ENCODE assay signal across 17 cellular contexts in genomic region chr17:17022011-17022800, GRCh38. TPM values are rescaled to one million over a fixed set of nuclear protein-coding genes. Genes with fewer than 3 reads are reported as not detected.
DNase-seq lines count a peak whose midpoint lies in the region; FAIRE-seq and TF ChIP-seq lines count a peak whose summit lies in the region.
"Had no signal": no experiment of that assay in that cellular context is flagged by ENCODE, and none has a peak within 500 bp of the region (broad histone marks: within the 10 kb centered on the region; RNA-seq: fewer than 3 reads in every experiment).

No MANE protein-coding gene starts in this region.

- no peak overlapping the region for H3K4me3 ChIP-seq in GM23248
- no peak overlapping the region for H3K4me3 ChIP-seq in liver (ENCODE audit: low read depth in 1 of 3, low read length in 3 of 3)
- no peak overlapping the region for H3K4me3 ChIP-seq in stomach
- H3K4me3 ChIP-seq: MG63, uterus had no signal

- H3F3A ChIP-seq in GM23248 (ENCODE audit: insufficient read depth) = peaks cover 19% of the 10 kb centered on the region

- no peak for FAIRE-seq in RCC 7860 (lab: Jason Lieb, UNC)
- FAIRE-seq: GM19239 had no signal

- in situ Hi-C loops in GM23248 (cut with MboI) = no loop called here

- H2AFZ ChIP-seq in GM23248 = no peak overlapping the region

- no peak overlapping the region for H3K4me2 ChIP-seq in GM23248 (ENCODE audit: unreplicated experiment)

- H3K4me1 ChIP-seq in GM23248 (ENCODE audit: insufficient read depth) = peaks cover 15% of the 10 kb centered on the region
- H3K4me1 ChIP-seq in liver (ENCODE audit: control insufficient read depth in 4 of 4, insufficient read depth in 4 of 4, low read length in 3 of 4) = no peaks in the 10 kb centered on the region
- H3K4me1 ChIP-seq in stomach = peaks cover 39 to 69% (median 62%) of the 10 kb centered on the region in 4 donors
- H3K4me1 ChIP-seq: uterus had no signal

- DNase-seq in GM23248 = no peak
- no peak for DNase-seq in stomach
- DNase-seq in RCC 7860 (ENCODE audit: low spot score) = no peak
- no peak for DNase-seq in epidermal melanocyte (ENCODE audit: insufficient read length, low spot score)
- no peak for DNase-seq in dedifferentiated amniotic fluid mesenchymal stem cell (ENCODE audit: extremely low spot score)
- no peak for DNase-seq in GF-D8 (lab: John Stamatoyannopoulos, UW)
- DNase-seq: activated CD4-positive, alpha-beta T cell treated with anti-CD3 and anti-CD28 coated beads for 4 hours; activated CD8-positive, alpha-beta memory T cell treated with anti-CD3 and anti-CD28 coated beads, Interleukin-2, amount 10 ng/mL, durations not matched to agents 7 days and 5 days; naive B cell; NCI-H146; NCI-H774; uterus had no signal

- H3K36me3 ChIP-seq in GM23248 (ENCODE audit: low read depth) (no peaks in the 10 kb centered on the region), liver (ENCODE audit: control insufficient read depth in 4 of 4, insufficient read depth in 3 of 4, low read depth in 1 of 4, low read length in 3 of 4) (no peaks in the 10 kb centered on the region), stomach (no peaks in the 10 kb centered on the region)
- H3K36me3 ChIP-seq: MG63, uterus had no signal

- no peak for TF ChIP-seq RAD21 in liver (IDR thresholded peaks at IDR 0.05)

- intact Hi-C loops in stomach (cut with DNase I; ENCODE audit: low total_unique reads) = no loop called here

- H3K9me3 ChIP-seq in GM23248 (ENCODE audit: low read depth) (no peaks in the 10 kb centered on the region), liver (ENCODE audit: control insufficient read depth in 4 of 4, low read length in 3 of 4) (no peaks in the 10 kb centered on the region), stomach (no peaks in the 10 kb centered on the region)
- H3K9me3 ChIP-seq: MG63, uterus had no signal

- no peaks in the 10 kb centered on the region for H4K20me1 ChIP-seq in GM23248 (ENCODE audit: insufficient read depth)

- H3K79me2 ChIP-seq in GM23248 (ENCODE audit: insufficient read depth) = no peaks in the 10 kb centered on the region

- H3K9me2 ChIP-seq in GM23248 (ENCODE audit: insufficient read depth) = no peaks in the 10 kb centered on the region

- 98% methylated on average over 9 of the region's 9 CpGs for WGBS in GM23248 (ENCODE audit: low coverage in 1 of 2, low lambda C conversion rate in 2 of 2, missing lambda C conversion rate in 2 of 2), 2 experiments
- WGBS in liver = 96% methylated on average over 9 of the region's 9 CpGs
- WGBS in stomach, 5 donors = 93 to 98% (median 96%) methylated on average over 5 to 9 of the region's 9 CpGs

- H3K27me3 ChIP-seq in GM23248 (replicated peaks; ENCODE audit: insufficient read depth) (no peaks in the 10 kb centered on the region), liver (ENCODE audit: control insufficient read depth in 4 of 4, insufficient read depth in 4 of 4, low read length in 3 of 4) (no peaks in the 10 kb centered on the region), stomach (no peaks in the 10 kb centered on the region)
- H3K27me3 ChIP-seq: MG63, uterus had no signal

- H3K9ac ChIP-seq in GM23248 = peak overlapping the region; percentile 51
- no peak overlapping the region for H3K9ac ChIP-seq in liver (ENCODE audit: low read depth in 1 of 2, low read length in 2 of 2)

- no peak for TF ChIP-seq CTCF in liver (IDR thresholded peaks at IDR 0.05; ENCODE audit: low read depth, low read length, missing input control)
- TF ChIP-seq CTCF in stomach (IDR thresholded peaks at IDR 0.05) = no peak

- no peak for TF ChIP-seq POLR2A in stomach (IDR thresholded peaks at IDR 0.05)

- H3K27ac ChIP-seq in GM23248 (peak overlapping the region; percentile 75), angular gyrus (ENCODE audit: low read depth, low read length) (peak overlapping the region; percentile 46), liver (ENCODE audit: low read depth in 1 of 2, low read length in 2 of 2) (peak overlapping the region; percentile 28 to 46), stomach (peak overlapping the region; percentile 81 to 83 (median 82))
- H3K27ac ChIP-seq: uterus had no signal

- no peak for TF ChIP-seq EP300 in stomach (IDR thresholded peaks at IDR 0.05)

TF ChIP-seq in liver, 16 proteins besides CTCF, POLR2A, EP300 and RAD21:
- TF ChIP-seq FOXA1 (IDR thresholded peaks at IDR 0.05) (no peak), TAF1 (conservative IDR thresholded peaks at IDR 0.05) (no peak)

RNA-seq across cellular contexts. Expression of gene MPRIP, which starts 20.1 kb away (rescaled TPM):
- total RNA-seq in GM23248 (2014; rRNA removed; shearing (Covaris generic)) = 292 TPM in 2 replicates
- polyA plus RNA-seq in GM23248 (2016; fragmentation: Nextera tagmentation; extraction: Ambion mirVana) = 68.4 and 73.5 TPM in 2 replicates
- total RNA-seq in liver = 10 to 100 TPM; 31.5 to 61.9 TPM
- 10 to 100 TPM; 21.2 to 37.9 TPM for polyA plus RNA-seq in liver
- 100 to 1,000 TPM; 145 to 518 (median 261) TPM for total RNA-seq in stomach
- polyA plus RNA-seq in stomach = 100 to 1,000 TPM in 2 of 3 donors, 10 to 100 TPM in 1; 80.2 to 123 (median 114) TPM

RNA-seq across cellular contexts. Expression of gene TNFRSF13B, which starts 50.3 kb away (rescaled TPM):
- not detected in 2 replicates for total RNA-seq in GM23248 (2014; rRNA removed; shearing (Covaris generic))
- not detected in 2 replicates for polyA plus RNA-seq in GM23248 (2016; fragmentation: Nextera tagmentation; extraction: Ambion mirVana)
- under 1 TPM in 1 of 2 donors, not detected in 1; 0.17 TPM for total RNA-seq in liver
- under 1 TPM in 1 of 2 donors, not detected in 1; 0.26 TPM for polyA plus RNA-seq in liver
- total RNA-seq in stomach = under 1 TPM in 1 of 5 donors, not detected in 4; 0.37 TPM
- polyA plus RNA-seq in stomach = 1 to 10 TPM in 2 of 3 donors, under 1 TPM in 1; 0.25 to 1.8 (median 1.8) TPM
- total RNA-seq: activated CD8-positive, alpha-beta memory T cell treated with anti-CD3 and anti-CD28 coated beads, Interleukin-2, amount 10 ng/mL, durations not matched to agents 7 days and 5 days; H4; uterus had no signal
